ENCODE assay signal across 22 cellular contexts in the genomic region with DNA sequence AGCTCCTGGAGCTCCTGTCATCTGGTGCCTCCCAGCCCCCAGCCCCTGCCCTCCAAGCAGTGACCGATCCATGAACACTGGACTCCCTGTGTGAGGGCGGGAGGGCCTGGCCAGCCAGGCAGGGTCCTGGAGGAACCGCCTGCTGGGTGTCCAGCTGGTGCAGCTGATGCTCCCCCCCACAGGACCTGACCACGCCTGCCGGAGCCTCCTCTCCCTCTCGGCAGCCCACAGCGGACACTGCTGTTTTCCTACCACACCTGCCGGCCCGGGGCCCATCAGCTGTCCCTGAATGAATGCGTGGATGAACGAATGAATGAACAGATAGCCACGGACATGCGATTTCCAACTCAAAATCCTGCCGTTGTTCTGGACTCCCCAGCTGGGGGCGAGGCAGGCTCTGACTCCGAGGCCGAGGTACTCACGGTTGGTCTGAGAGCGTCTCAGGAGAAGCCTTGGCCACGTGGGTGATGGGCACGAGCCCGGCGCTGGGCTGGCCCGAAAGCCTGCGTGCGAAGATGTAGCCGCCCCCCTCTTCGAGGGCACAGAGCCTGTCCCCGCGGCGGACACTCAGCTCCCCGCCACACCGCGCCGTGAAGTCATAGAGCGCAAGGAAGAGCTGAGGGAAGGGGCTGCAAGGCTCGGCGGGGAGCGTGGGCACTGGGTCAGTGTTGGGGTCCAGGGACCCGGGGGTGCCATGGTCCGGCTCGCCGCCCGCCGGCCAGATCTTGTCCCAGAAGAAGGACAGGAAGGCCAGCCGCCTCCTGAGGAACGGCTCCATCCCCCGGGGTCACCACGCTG. TPM values are rescaled to one million over a fixed set of nuclear protein-coding genes. Genes with fewer than 3 reads are reported as not detected.
"Had no signal": no experiment of that assay in that cellular context is flagged by ENCODE, and none has a peak within 500 bp of the region (broad histone marks: within the 10 kb centered on the region; RNA-seq: fewer than 3 reads in every experiment).

No MANE protein-coding gene starts in this region.

- H3K36me3 ChIP-seq: brain microvascular endothelial cell, esophagus squamous epithelium, tibial artery had no signal

- H3K27me3 ChIP-seq: hepatocyte had no signal

- H3K9me3 ChIP-seq: esophagus squamous epithelium, tibial artery had no signal

- H3K79me2 ChIP-seq: hepatocyte, parathyroid adenoma had no signal

- H3K27ac ChIP-seq: brain microvascular endothelial cell, coronary artery, esophagus squamous epithelium, hepatocyte, parathyroid adenoma, tibial artery had no signal

- H3K9ac ChIP-seq: parathyroid adenoma had no signal

- H3K4me1 ChIP-seq: parathyroid adenoma had no signal

- H3K4me2 ChIP-seq: hepatocyte had no signal

- H3K4me3 ChIP-seq: coronary artery, esophagus squamous epithelium, hepatocyte, tibial artery had no signal

- DNase-seq: activated CD4-positive, alpha-beta T cell treated with anti-CD3 and anti-CD28 coated beads, Interleukin-2, amount 50 U/mL, for 1 hour; activated CD8-positive, alpha-beta memory T cell treated with anti-CD3 and anti-CD28 coated beads for 24 hours; activated naive CD4-positive, alpha-beta T cell; activated naive CD8-positive, alpha-beta T cell treated with anti-CD3 and anti-CD28 coated beads, Interleukin-2, amount 10 ng/mL, durations not matched to agents 7 days and 5 days; anterior cingulate cortex; brain microvascular endothelial cell; esophagus squamous epithelium; mammary epithelial cell; naive B cell; retina; stimulated activated CD4-positive, alpha-beta T cell treated with anti-CD3 and anti-CD28 coated beads, Interleukin-4, amount 100 ng/mL, for 1 hour; stimulated activated naive CD4-positive, alpha-beta T cell; tibial artery had no signal

RNA-seq across cellular contexts. Expression of a gene that starts 0.7 kb away (rescaled TPM):
- total RNA-seq: activated naive CD8-positive, alpha-beta T cell treated with anti-CD3 and anti-CD28 coated beads, Interleukin-2, amount 10 ng/mL, durations not matched to agents 7 days and 5 days; activated T-helper 1 cell treated with anti-CD3 and anti-CD28 coated beads, Interleukin-12 subunit alpha, Interleukin-12 subunit beta, Interleukin-2, Interleukin-4 antibody, amounts not matched to agents 30 ng/mL and 10 ng/mL and 1 ng/mL, durations not matched to agents 14 hours and 24 hours and 36 hours; esophagus squamous epithelium; fibroblast of villous mesenchyme; glomerular endothelial cell; hepatocyte; left lobe of liver; mononuclear cell; subcutaneous adipose tissue had no signal
- polyA plus RNA-seq: hepatocyte had no signal

RNA-seq across cellular contexts. Expression of a gene that starts 7.1 kb away (rescaled TPM):
- total RNA-seq: left lobe of liver had no signal

RNA-seq across cellular contexts. Expression of a gene that starts 9.7 kb away (rescaled TPM):
- total RNA-seq: glomerular endothelial cell had no signal
